ENCODE assay signal across 2 cellular contexts in genomic region chr22:35133702-35134395, GRCh38.
TF ChIP-seq lines count a peak whose summit lies in the region.

No MANE protein-coding gene starts in this region.

TF ChIP-seq in GM23338, 12 proteins besides CTCF, POLR2A, EP300 and RAD21 (continued from another document):
- TF ChIP-seq ZNF462 (CRISPR knock-in tag; IDR thresholded peaks at IDR 0.05) (no peak), EZH2phosphoT487 (IDR thresholded peaks at IDR 0.05; ENCODE audit: unreplicated experiment) (no peak), ETS1 (IDR thresholded peaks at IDR 0.05) (no peak)

TF ChIP-seq in K562, 482 proteins besides CTCF, POLR2A, EP300 and RAD21 (continued from another document):
- TF ChIP-seq ZNF512 (tag; IDR thresholded peaks at IDR 0.05) (no peak), U2AF2 (optimal IDR thresholded peaks at IDR 0.05; ENCODE audit: low read depth, low read length) (no peak), ZNF274 (IDR thresholded peaks at IDR 0.05; ENCODE audit: borderline replicate concordance, low read depth, low read length) (no peak), MTF1 (CRISPR knock-in tag; IDR thresholded peaks at IDR 0.05; ENCODE audit: borderline replicate concordance) (no peak), RFX7 (CRISPR knock-in tag; IDR thresholded peaks at IDR 0.05) (no peak), E2F5 (CRISPR knock-in tag; IDR thresholded peaks at IDR 0.05) (no peak), NRF1 (conservative IDR thresholded peaks at IDR 0.05 in 1 of 2, IDR thresholded peaks at IDR 0.05 in 1 of 2) (0 out of 4 replicates have a peak, but pooled peaks of 1 of the 2 experiments have one; percentile 14), ZNF75A (CRISPR knock-in tag; IDR thresholded peaks at IDR 0.05) (no peak), KDM1A (IDR thresholded peaks at IDR 0.05) (0 out of 4 replicates have a peak, but pooled peaks of 1 of the 2 experiments have one; percentile 6), FOXP1 (CRISPR knock-in tag; IDR thresholded peaks at IDR 0.05) (no peak), ELF2 (CRISPR knock-in tag; IDR thresholded peaks at IDR 0.05) (no peak), PHF20 (IDR thresholded peaks at IDR 0.05; ENCODE audit: partially characterized antibody) (no peak), CBFB (CRISPR knock-in tag; IDR thresholded peaks at IDR 0.05) (no peak), ZNF639 (CRISPR knock-in tag; conservative IDR thresholded peaks at IDR 0.05 in 1 of 2, IDR thresholded peaks at IDR 0.05 in 1 of 2) (no peak), LEF1 (IDR thresholded peaks at IDR 0.05) (no peak), MCM5 (IDR thresholded peaks at IDR 0.05; ENCODE audit: low read depth) (no peak), ZBTB5 (IDR thresholded peaks at IDR 0.05) (no peak), SREBF2 (CRISPR knock-in tag; IDR thresholded peaks at IDR 0.05) (no peak), NCOA4 (IDR thresholded peaks at IDR 0.05; ENCODE audit: partially characterized antibody) (no peak), ZBTB9 (CRISPR knock-in tag; IDR thresholded peaks at IDR 0.05) (no peak), MEIS2 (IDR thresholded peaks at IDR 0.05; ENCODE audit: partially characterized antibody) (no peak), MLLT1 (IDR thresholded peaks at IDR 0.05) (peak in 1 of 2 experiments; percentile 22; a peak in 1 of 4 replicates), ATF1 (CRISPR knock-in tag; IDR thresholded peaks at IDR 0.05) (no peak), ATF1 (tag; IDR thresholded peaks at IDR 0.05) (no peak), KAT7 (CRISPR knock-in tag; IDR thresholded peaks at IDR 0.05; ENCODE audit: borderline replicate concordance) (no peak), HDAC1 (IDR thresholded peaks at IDR 0.05) (0 out of 4 replicates have a peak, but pooled peaks of 1 of the 2 experiments have one; percentile 28), MAZ (CRISPR knock-in tag; conservative IDR thresholded peaks at IDR 0.05 in 1 of 2, IDR thresholded peaks at IDR 0.05 in 1 of 2) (no peak), HDAC2 (IDR thresholded peaks at IDR 0.05) (no peak), RNF219 (CRISPR knock-in tag; IDR thresholded peaks at IDR 0.05) (no peak), AFF1 (IDR thresholded peaks at IDR 0.05; ENCODE audit: low read depth in 1 of 2, partially characterized antibody in 2 of 2) (no peak), KLF10 (CRISPR knock-in tag; IDR thresholded peaks at IDR 0.05) (no peak), ZNF280B (CRISPR knock-in tag; IDR thresholded peaks at IDR 0.05) (no peak)
